13 cellular contexts compared by ENCODE assay signal in genomic region chr2:70557171-70557838, GRCh38. TPM values are rescaled to one million over a fixed set of nuclear protein-coding genes. Genes with fewer than 3 reads are reported as not detected.
DNase-seq lines count a peak whose midpoint lies in the region; ATAC-seq, FAIRE-seq and TF ChIP-seq lines count a peak whose summit lies in the region.
"Had no signal": no experiment of that assay in that cellular context is flagged by ENCODE, and none has a peak within 500 bp of the region (broad histone marks: within the 10 kb centered on the region; RNA-seq: fewer than 3 reads in every experiment).

No MANE protein-coding gene starts in this region.

- peaks cover 0 to 2% (median 0%) of the 10 kb centered on the region in 11 donors for H3K9me3 Mint-ChIP-seq in naive thymus-derived CD4-positive, alpha-beta T cell

- 7 to 15% methylated on average over 6 of the region's 6 CpGs for WGBS in pancreas, 2 donors
- 60 to 80% (median 69%) methylated on average over 6 of the region's 6 CpGs for WGBS in spleen, 5 donors

- ATAC-seq in pancreas (peak; percentile 26 to 55 (median 44)), GM21717 (IDR thresholded peaks at IDR 0.05; ENCODE audit: unreplicated experiment) (no peak)
- no peak for ATAC-seq in naive thymus-derived CD4-positive, alpha-beta T cell
- ATAC-seq: lower lobe of right lung had no signal

- intact Hi-C loops in dorsolateral prefrontal cortex (cut with DNase I), result loop anchor here in 1 of 2 donors (5.0 to 10.0 kb wide), 2 partner anchors 60 to 213 kb away; no protein-coding TSS in a partner anchor
- intact Hi-C loops in pancreas (cut with DNase I), result no loop called here
- intact Hi-C loops in spleen (cut with DNase I; ENCODE audit: low total_unique reads), result no loop called here
- intact Hi-C loops in naive thymus-derived CD4-positive, alpha-beta T cell (cut with micrococcal nuclease), result loop anchor here in 1 of 2 donors (10.0 kb wide), 1 partner anchor 643 kb away; the partner anchor contains the start of gene MXD1

- CTCF ChIA-PET in HEK293 (lab: Yijun Ruan, JAX), result interaction anchor here (0.6 to 1.9 kb wide), 9 partner anchors 45 to 254 kb away, joined by 3 to 9 read pairs (median 4); no protein-coding TSS in a partner anchor
- CTCF ChIA-PET in naive thymus-derived CD4-positive, alpha-beta T cell (lab: Charles Lee), result interaction anchor here (0.6 to 0.7 kb wide), 2 partner anchors 57 to 211 kb away, joined by 3 to 4 read pairs; no protein-coding TSS in a partner anchor

- no peaks in the 10 kb centered on the region for H3K9me3 ChIP-seq in HEK293 (ENCODE audit: control insufficient read depth, insufficient read depth, low read depth, low read length)
- no peaks in the 10 kb centered on the region for H3K9me3 ChIP-seq in pancreas
- H3K9me3 ChIP-seq in spleen, result no peaks in the 10 kb centered on the region
- H3K9me3 ChIP-seq in naive thymus-derived CD4-positive, alpha-beta T cell (ENCODE audit: control insufficient read depth in 2 of 3, low read length in 3 of 3), result no peaks in the 10 kb centered on the region
- H3K9me3 ChIP-seq: HAP-1, lower lobe of right lung had no signal

- H3K4me1 Mint-ChIP-seq in naive thymus-derived CD4-positive, alpha-beta T cell, result peaks cover 10 to 23% (median 20%) of the 10 kb centered on the region in 7 donors

- no peak for FAIRE-seq in pancreas (lab: Jason Lieb, UNC)

- no peaks in the 10 kb centered on the region for H3K36me3 Mint-ChIP-seq in naive thymus-derived CD4-positive, alpha-beta T cell

- DNase-seq in NCI-H345 treated with DMSO at 0.1 percent for 48 hours (lab: John Stamatoyannopoulos, UW; ENCODE audit: unreplicated experiment), result peak; percentile 84
- DNase-seq in dorsolateral prefrontal cortex, result peak in 5 of 10 donors; percentile 25 to 55 (median 44)
- DNase-seq in pancreas, result peak in 4 of 6 donors; percentile 51 to 72 (median 62)
- DNase-seq in NOMO-1 treated with dmso at 0.1 percent for 144 hours (lab: John Stamatoyannopoulos, UW; ENCODE audit: unreplicated experiment), result no peak
- DNase-seq in spleen, result no peak
- no peak for DNase-seq in naive thymus-derived CD4-positive, alpha-beta T cell
- DNase-seq: lower lobe of right lung, NCI-H1694 treated with DMSO at 0.1 percent for 48 hours, T-helper 1 cell had no signal

- H3K36me3 ChIP-seq in HEK293 (ENCODE audit: control insufficient read depth in 2 of 2, insufficient read depth in 1 of 2, low read length in 2 of 2), result no peaks in the 10 kb centered on the region
- no peaks in the 10 kb centered on the region for H3K36me3 ChIP-seq in pancreas
- H3K36me3 ChIP-seq in spleen, result no peaks in the 10 kb centered on the region
- H3K36me3 ChIP-seq in naive thymus-derived CD4-positive, alpha-beta T cell (ENCODE audit: control insufficient read depth in 2 of 3, insufficient read depth in 3 of 3, low read length in 3 of 3), result no peaks in the 10 kb centered on the region
- H3K36me3 ChIP-seq: HAP-1, lower lobe of right lung had no signal

- 0 out of 2 replicates have a peak, but pooled peaks cover 8% of the 10 kb centered on the region for H3K4me1 ChIP-seq in HEK293 (ENCODE audit: control insufficient read depth, insufficient read depth, low read length)
- peaks cover 0 to 20% (median 12%) of the 10 kb centered on the region in 3 donors for H3K4me1 ChIP-seq in pancreas
- H3K4me1 ChIP-seq in spleen, result peaks cover 8 to 31% (median 25%) of the 10 kb centered on the region in 6 donors
- peaks cover 11 to 21% of the 10 kb centered on the region in 2 donors for H3K4me1 ChIP-seq in naive thymus-derived CD4-positive, alpha-beta T cell (ENCODE audit: control insufficient read depth in 2 of 2, insufficient read depth in 2 of 2, low read length in 2 of 2)
- H3K4me1 ChIP-seq: HAP-1 had no signal

- no peak for TF ChIP-seq POLR2A in spleen (IDR thresholded peaks at IDR 0.05)

- peak overlapping the region in 2 of 10 donors; percentile 5 to 32 for H3K4me3 Mint-ChIP-seq in naive thymus-derived CD4-positive, alpha-beta T cell

- POLR2A ChIA-PET in HEK293 (lab: Yijun Ruan, JAX), result no interaction called here
- POLR2A ChIA-PET in naive thymus-derived CD4-positive, alpha-beta T cell (lab: Charles Lee), result interaction anchor here (0.6 kb wide), 1 partner anchor 62 kb away, joined by 3 read pairs; no protein-coding TSS in a partner anchor

- H3K27ac Mint-ChIP-seq in naive thymus-derived CD4-positive, alpha-beta T cell, result peak overlapping the region in 1 of 9 donors; percentile 31

- H3K27ac ChIP-seq in HEK293 (ENCODE audit: extremely low read depth, low read depth, low read length), result no peak overlapping the region
- peak overlapping the region; percentile 3 to 96 (median 87) for H3K27ac ChIP-seq in dorsolateral prefrontal cortex
- peak overlapping the region; percentile 12 to 65 (median 41) for H3K27ac ChIP-seq in pancreas
- H3K27ac ChIP-seq in spleen, result no peak overlapping the region
- H3K27ac ChIP-seq in naive thymus-derived CD4-positive, alpha-beta T cell (ENCODE audit: low read depth, low read length), result no peak overlapping the region
- H3K27ac ChIP-seq: lower lobe of right lung, skin epidermis had no signal

- H3K27me3 ChIP-seq in dorsolateral prefrontal cortex (peaks cover 0 to 46% (median 8%) of the 10 kb centered on the region in 45 donors), pancreas (no peaks in the 10 kb centered on the region), spleen (replicated peaks in 1 of 7) (peaks cover 0 to 85% (median 27%) of the 10 kb centered on the region in 7 donors)
- H3K27me3 ChIP-seq in naive thymus-derived CD4-positive, alpha-beta T cell (ENCODE audit: control insufficient read depth in 2 of 2, insufficient read depth in 2 of 2, low read length in 2 of 2), result no peaks in the 10 kb centered on the region

- H3K4me3 ChIP-seq in HEK293 (ENCODE audit: low read depth, low read length), result no peak overlapping the region
- peak overlapping the region in 2 of 59 donors; percentile 9 to 28 for H3K4me3 ChIP-seq in dorsolateral prefrontal cortex
- H3K4me3 ChIP-seq in pancreas, result no peak overlapping the region
- no peak overlapping the region for H3K4me3 ChIP-seq in spleen
- H3K4me3 ChIP-seq in naive thymus-derived CD4-positive, alpha-beta T cell (ENCODE audit: low read length), result no peak overlapping the region
- H3K4me3 ChIP-seq: HAP-1, lower lobe of right lung, skin epidermis had no signal

- no peak for TF ChIP-seq CTCF in HEK293 (tag by site-specific recombination; IDR thresholded peaks at IDR 0.05)
- TF ChIP-seq CTCF in dorsolateral prefrontal cortex (IDR thresholded peaks at IDR 0.05 in 54 of 56, conservative IDR thresholded peaks at IDR 0.05 in 2 of 56; ENCODE audit: low read depth in 1 of 56, partially characterized antibody in 56 of 56), result peak in 2 of 56 donors; percentile 7 to 13
- no peak for TF ChIP-seq CTCF in pancreas (IDR thresholded peaks at IDR 0.05)
- TF ChIP-seq CTCF in spleen (IDR thresholded peaks at IDR 0.05 in 8 of 11, conservative IDR thresholded peaks at IDR 0.05 in 3 of 11), result no peak

- H3K27me3 Mint-ChIP-seq in naive thymus-derived CD4-positive, alpha-beta T cell, result peaks cover 0 to 65% (median 10%) of the 10 kb centered on the region in 5 donors

TF ChIP-seq in HEK293, 187 proteins besides CTCF, POLR2A, EP300 and RAD21:
- no peak for TF ChIP-seq ZNF48 (tag by site-specific recombination; IDR thresholded peaks at IDR 0.05)
- no peak for TF ChIP-seq ZNF239 (tag by site-specific recombination; IDR thresholded peaks at IDR 0.05)
- TF ChIP-seq SP3 (tag by site-specific recombination; IDR thresholded peaks at IDR 0.05), result no peak
- TF ChIP-seq ZNF596 (tag by site-specific recombination; IDR thresholded peaks at IDR 0.05), result no peak
- TF ChIP-seq SP7 (tag by site-specific recombination; IDR thresholded peaks at IDR 0.05), result 0 out of 2 replicates have a peak, but pooled peaks have one; percentile 22
- TF ChIP-seq ZNF513 (tag by site-specific recombination; IDR thresholded peaks at IDR 0.05), result no peak
- peak; percentile 42; the same call in 1 of the 2 replicates for TF ChIP-seq ZBTB17 (tag by site-specific recombination; IDR thresholded peaks at IDR 0.05)
- no peak for TF ChIP-seq ZFP69B (tag by site-specific recombination; IDR thresholded peaks at IDR 0.05)
- no peak for TF ChIP-seq ZNF274 (IDR thresholded peaks at IDR 0.05; ENCODE audit: low read length)
- TF ChIP-seq ZNF274 (tag by site-specific recombination; IDR thresholded peaks at IDR 0.05; ENCODE audit: borderline replicate concordance), result no peak
- TF ChIP-seq ZNF146 (tag by site-specific recombination; IDR thresholded peaks at IDR 0.05), result no peak
- no peak for TF ChIP-seq ZFP41 (tag by site-specific recombination; IDR thresholded peaks at IDR 0.05; ENCODE audit: borderline replicate concordance)
- no peak for TF ChIP-seq ZNF580 (tag by site-specific recombination; IDR thresholded peaks at IDR 0.05)
- TF ChIP-seq GLI2 (tag by site-specific recombination; IDR thresholded peaks at IDR 0.05; ENCODE audit: borderline replicate concordance, low read depth), result no peak
- no peak for TF ChIP-seq ZNF677 (tag by site-specific recombination; IDR thresholded peaks at IDR 0.05)

RNA-seq across cellular contexts. Expression of gene TGFA, which starts 3.7 kb away (rescaled TPM):
- total RNA-seq in dorsolateral prefrontal cortex (10 to 100 TPM in 79 of 120 experiments, 1 to 10 TPM in 41; 4.2 to 47.1 (median 12.5) TPM), pancreas (10 to 100 TPM in 2 of 6 donors, 1 to 10 TPM in 4; 5.1 to 13.2 (median 7.7) TPM), spleen (10 to 100 TPM in 6 of 7 donors, 1 to 10 TPM in 1; 6.8 to 27.5 (median 18.2) TPM)
- polyA plus RNA-seq in pancreas (1 to 10 TPM; 3.8 TPM), spleen (1 to 10 TPM; 1.3 to 2.8 (median 2.0) TPM)
- total RNA-seq in naive thymus-derived CD4-positive, alpha-beta T cell, result 1 to 10 TPM in 3 of 5 experiments, under 1 TPM in 1, not detected in 1; 0.98 to 3.2 (median 2.3) TPM
- 1 to 10 TPM in 1 of 2 donors, under 1 TPM in 1; 0.44 to 1.8 TPM for polyA plus RNA-seq in naive thymus-derived CD4-positive, alpha-beta T cell

Comparison
In these comparisons a context has a peak if more than half of its experiments do, and no peak if none do; other contexts are left out.
1. H3K27ac ChIP-seq: peak in dorsolateral prefrontal cortex (59 of 59) and pancreas (4 of 4); none in HEK293 (single experiment), spleen (0 of 8) and naive thymus-derived CD4-positive, alpha-beta T cell (single experiment).
2. DNase-seq: peak in NCI-H345 treated with DMSO at 0.1 percent for 48 hours (single experiment) and pancreas (4 of 6); none in NOMO-1 treated with dmso at 0.1 percent for 144 hours (single experiment), spleen (single experiment) and naive thymus-derived CD4-positive, alpha-beta T cell (0 of 9).
3. ATAC-seq: peak in pancreas (4 of 4); none in naive thymus-derived CD4-positive, alpha-beta T cell (single experiment) and GM21717 (single experiment).